ENCODE assay signal across 1 cellular context in the genomic region with DNA sequence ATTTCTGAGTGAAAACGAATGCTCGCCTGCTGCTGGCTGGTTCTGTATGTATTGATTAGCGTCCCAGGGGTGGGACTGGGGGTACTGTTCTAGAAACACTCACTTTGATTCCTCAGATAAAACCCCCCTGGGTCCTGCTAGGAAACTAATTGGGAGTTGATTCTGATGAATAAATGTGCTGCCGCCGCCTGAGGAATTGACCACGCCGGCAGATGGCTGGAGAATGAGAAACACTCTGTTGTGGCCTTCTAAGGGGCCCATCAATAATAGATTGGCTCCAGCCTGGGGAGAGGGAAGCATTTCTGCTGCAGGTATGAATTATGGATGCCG.
TF ChIP-seq lines count a peak whose summit lies in the region.

No MANE protein-coding gene starts in this region.

TF ChIP-seq in H1, 55 proteins besides CTCF, POLR2A, EP300 and RAD21:
- no peak for TF ChIP-seq EZH2 (IDR thresholded peaks at IDR 0.05; ENCODE audit: low read depth, low read length, severe bottlenecking)
- TF ChIP-seq TAF7 (optimal IDR thresholded peaks at IDR 0.05; ENCODE audit: borderline replicate concordance, low read depth, low read length), result no peak
- TF ChIP-seq SRF (IDR thresholded peaks at IDR 0.05; ENCODE audit: low read depth, low read length), result no peak
- TF ChIP-seq SIX5 (IDR thresholded peaks at IDR 0.05; ENCODE audit: low read depth, low read length), result no peak
- TF ChIP-seq ATF2 (IDR thresholded peaks at IDR 0.05; ENCODE audit: low read length), result no peak
- TF ChIP-seq CHD7 (IDR thresholded peaks at IDR 0.05; ENCODE audit: insufficient replicate concordance, low read length), result no peak
- TF ChIP-seq JUN (IDR thresholded peaks at IDR 0.05; ENCODE audit: low read depth, low read length), result no peak
- no peak for TF ChIP-seq RBBP5 (IDR thresholded peaks at IDR 0.05; ENCODE audit: borderline replicate concordance, low read depth, low read length)
TF ChIP-seq in H1: peak in this region for 0.
